ENCODE assay signal across 19 cellular contexts in genomic region chr18:69349912-69350597, GRCh38. TPM values are rescaled to one million over a fixed set of nuclear protein-coding genes. Genes with fewer than 3 reads are reported as not detected.
DNase-seq lines count a peak whose midpoint lies in the region; ATAC-seq and TF ChIP-seq lines count a peak whose summit lies in the region.
"Had no signal": no experiment of that assay in that cellular context is flagged by ENCODE, and none has a peak within 500 bp of the region (broad histone marks: within the 10 kb centered on the region; RNA-seq: fewer than 3 reads in every experiment).

No MANE protein-coding gene starts in this region.

- H3K27me3 ChIP-seq in breast epithelium, result no peaks in the 10 kb centered on the region
- H3K27me3 ChIP-seq: BLaER1 treated with 17β-estradiol and CSF1 and Interleukin-3, amounts not matched to agents 10 nM and 100 nM had no signal

- intact Hi-C loops in MCF 10A (cut with micrococcal nuclease) (no loop called here), breast epithelium (cut with DNase I; ENCODE audit: low total_unique reads) (no loop called here)

- no peak for ATAC-seq in WTC11
- ATAC-seq: A549; CD8-positive, alpha-beta T cell had no signal

- H3K9me3 Mint-ChIP-seq in MCF 10A (ENCODE audit: unreplicated experiment) (no peaks in the 10 kb centered on the region), WTC11 (0 out of 2 replicates have a peak, but pooled peaks cover 3% of the 10 kb centered on the region)

- CTCF ChIA-PET in MCF 10A (lab: Yijun Ruan, JAX) (no interaction called here), WTC11 (lab: Charles Lee) (interaction anchor here (1.5 kb wide), 1 partner anchor 15 kb away, joined by 3 read pairs; no protein-coding TSS in a partner anchor)

- H3K4me1 Mint-ChIP-seq in MCF 10A (ENCODE audit: insufficient read depth, unreplicated experiment) (no peaks in the 10 kb centered on the region), WTC11 (no peaks in the 10 kb centered on the region)
- H3K4me1 Mint-ChIP-seq: B cell had no signal

- no peak overlapping the region for H3K27ac ChIP-seq in breast epithelium
- H3K27ac ChIP-seq: 22Rv1; A549; BLaER1 treated with 17β-estradiol and CSF1 and Interleukin-3, amounts not matched to agents 10 nM and 100 nM; C4-2B had no signal

- H3K27ac Mint-ChIP-seq in MCF 10A (ENCODE audit: low read depth, unreplicated experiment) (no peak overlapping the region), WTC11 (no peak overlapping the region)
- H3K27ac Mint-ChIP-seq: B cell; CD4-positive, alpha-beta T cell; CD8-positive, alpha-beta T cell had no signal

- peaks cover 38% of the 10 kb centered on the region for H3K27me3 Mint-ChIP-seq in MCF 10A (ENCODE audit: insufficient read depth, unreplicated experiment)
- no peaks in the 10 kb centered on the region for H3K27me3 Mint-ChIP-seq in WTC11 (ENCODE audit: low read depth)
- H3K27me3 Mint-ChIP-seq: B cell had no signal

- TF ChIP-seq POLR2A in breast epithelium (IDR thresholded peaks at IDR 0.05), result no peak

- no peak for TF ChIP-seq CTCF in MCF 10A (IDR thresholded peaks at IDR 0.05; ENCODE audit: unreplicated experiment)
- no peak for TF ChIP-seq CTCF in breast epithelium (IDR thresholded peaks at IDR 0.05)
- no peak for TF ChIP-seq CTCF in WTC11 (IDR thresholded peaks at IDR 0.05)
- no peak for TF ChIP-seq CTCF in epithelial cell of esophagus (IDR thresholded peaks at IDR 0.05; ENCODE audit: insufficient read depth, low read depth, low read length, missing control alignments)

- BruUV-seq in MCF 10A (replicated peaks; lab: Mats Ljungman, UMichigan), result no TSS peak

- POLR2A ChIA-PET in MCF 10A (lab: Yijun Ruan, JAX), result no interaction called here
- POLR2A ChIA-PET in WTC11 (lab: Charles Lee), result no interaction called here

- H3K36me3 Mint-ChIP-seq in MCF 10A (ENCODE audit: insufficient read depth, unreplicated experiment) (no peaks in the 10 kb centered on the region), WTC11 (no peaks in the 10 kb centered on the region)
- H3K36me3 Mint-ChIP-seq: CD8-positive, alpha-beta T cell had no signal

- H3K36me3 ChIP-seq in breast epithelium, result no peaks in the 10 kb centered on the region
- H3K36me3 ChIP-seq: BLaER1 treated with 17β-estradiol and CSF1 and Interleukin-3, amounts not matched to agents 10 nM and 100 nM had no signal

- no peaks in the 10 kb centered on the region for H3K9me3 ChIP-seq in breast epithelium
- H3K9me3 ChIP-seq: A549; BLaER1 treated with 17β-estradiol and CSF1 and Interleukin-3, amounts not matched to agents 10 nM and 100 nM; Caco-2 had no signal

- H3K4me3 Mint-ChIP-seq in MCF 10A (ENCODE audit: unreplicated experiment) (no peak overlapping the region), WTC11 (no peak overlapping the region)
- H3K4me3 Mint-ChIP-seq: B cell; CD4-positive, alpha-beta T cell; CD8-positive, alpha-beta T cell had no signal

- H3K4me3 ChIP-seq in breast epithelium (no peak overlapping the region), epithelial cell of esophagus (ENCODE audit: low read length) (no peak overlapping the region)
- H3K4me3 ChIP-seq: A549; BLaER1 treated with 17β-estradiol and CSF1 and Interleukin-3, amounts not matched to agents 10 nM and 100 nM had no signal

- no peaks in the 10 kb centered on the region for H3K4me1 ChIP-seq in breast epithelium
- H3K4me1 ChIP-seq: A549; BLaER1 treated with 17β-estradiol and CSF1 and Interleukin-3, amounts not matched to agents 10 nM and 100 nM; Caco-2 had no signal

- DNase-seq in MCF 10A (ENCODE audit: unreplicated experiment) (peak; percentile 9), breast epithelium (ENCODE audit: low spot score in 2 of 2) (no peak), WTC11 (ENCODE audit: low spot score) (no peak), epithelial cell of esophagus (ENCODE audit: low read depth) (peak; percentile 2), cerebellar cortex (ENCODE audit: low spot score) (no peak), NCI-H345 treated with DMSO at 0.1 percent for 48 hours (lab: John Stamatoyannopoulos, UW; ENCODE audit: unreplicated experiment) (no peak)
- DNase-seq: AML-193; Caco-2; Calu3; CD4-positive, alpha-beta T cell; CD8-positive, alpha-beta T cell; DMS79 treated with DMSO at 0.1 percent for 48 hours; GF-D8 had no signal

TF ChIP-seq in WTC11, 78 proteins besides CTCF, POLR2A, EP300 and RAD21:
- no peak for TF ChIP-seq ELF4 (CRISPR knock-in tag; IDR thresholded peaks at IDR 0.05; ENCODE audit: low read depth)
- peak; percentile 92 for TF ChIP-seq GABPB1 (CRISPR knock-in tag; IDR thresholded peaks at IDR 0.05)
- no peak for TF ChIP-seq ZNF232 (CRISPR knock-in tag; IDR thresholded peaks at IDR 0.05)
- no peak for TF ChIP-seq NR3C1 (CRISPR knock-in tag; conservative IDR thresholded peaks at IDR 0.05; ENCODE audit: low read depth)
- TF ChIP-seq ATF1 (CRISPR knock-in tag; IDR thresholded peaks at IDR 0.05), result no peak
- no peak for TF ChIP-seq ZNF219 (CRISPR knock-in tag; IDR thresholded peaks at IDR 0.05; ENCODE audit: borderline replicate concordance)
- no peak for TF ChIP-seq ZNF121 (CRISPR knock-in tag; IDR thresholded peaks at IDR 0.05)
TF ChIP-seq in WTC11: peak in this region for 1.

RNA-seq across cellular contexts. Expression of gene DOK6, which starts 50.6 kb away (rescaled TPM):
- total RNA-seq in MCF 10A (2022) (not detected in 2 replicates), breast epithelium (1 to 10 TPM; 1.0 to 1.4 (median 1.3) TPM), WTC11 (2021) (0.48 to 4.1 TPM (median 2.5 TPM) in 3 replicates)
- total RNA-seq: A172; B cell; Caco-2; Calu3; CD4-positive, alpha-beta T cell; CD8-positive, alpha-beta T cell had no signal

Comparison
In these comparisons a context has a peak if more than half of its experiments do, and no peak if none do; other contexts are left out.
1. DNase-seq: peak in MCF 10A (single experiment) and epithelial cell of esophagus (single experiment); none in breast epithelium (0 of 2), WTC11 (single experiment), cerebellar cortex (single experiment) and NCI-H345 treated with DMSO at 0.1 percent for 48 hours (single experiment).